Comparison of ENCODE assay signal across 13 cellular contexts in the genomic region with DNA sequence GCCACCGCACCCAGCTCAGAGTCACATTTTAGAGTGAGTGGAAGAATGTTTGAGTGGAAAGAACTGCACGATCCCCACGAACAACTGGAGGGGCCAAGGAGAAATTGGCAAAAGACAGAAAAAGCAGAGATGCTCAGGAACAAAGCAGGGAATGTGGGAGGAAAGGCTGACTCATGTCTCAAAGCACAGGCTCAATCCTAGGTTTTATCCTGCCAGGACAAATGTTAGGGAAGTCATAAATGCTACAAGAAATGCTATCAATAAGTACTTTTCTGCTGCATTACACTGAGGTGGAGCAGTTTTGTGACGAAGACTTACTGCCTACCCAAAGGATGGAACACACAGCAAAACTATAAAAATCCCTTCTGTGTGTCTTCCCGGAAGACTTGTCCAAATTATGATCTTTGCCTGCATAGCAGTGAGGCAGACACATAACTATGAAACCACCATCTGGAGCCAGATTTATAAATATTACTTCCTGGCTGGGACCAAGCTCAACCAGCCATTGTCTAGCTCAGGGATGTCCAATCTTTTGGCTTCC. TPM values are rescaled to one million over a fixed set of nuclear protein-coding genes. Genes with fewer than 3 reads are reported as not detected.
DNase-seq lines count a peak whose midpoint lies in the region; ATAC-seq and TF ChIP-seq lines count a peak whose summit lies in the region.
"Had no signal": no experiment of that assay in that cellular context is flagged by ENCODE, and none has a peak within 500 bp of the region (broad histone marks: within the 10 kb centered on the region; RNA-seq: fewer than 3 reads in every experiment).

No MANE protein-coding gene starts in this region.

- H3K4me3 ChIP-seq in BLaER1 treated with 17β-estradiol and CSF1 and Interleukin-3, amounts not matched to agents 10 nM and 100 nM = no peak overlapping the region
- no peak overlapping the region for H3K4me3 ChIP-seq in fibroblast of the aortic adventitia (ENCODE audit: low read depth, low read length)
- H3K4me3 ChIP-seq in psoas muscle = no peak overlapping the region

- H3K4me1 Mint-ChIP-seq in T-helper 17 cell = peaks cover 8% of the 10 kb centered on the region

- H3K36me3 Mint-ChIP-seq in T-helper 17 cell (ENCODE audit: low read depth) = peaks cover 5% of the 10 kb centered on the region

- intact Hi-C loops in psoas muscle (cut with DNase I) = no loop called here

- H4K20me1 ChIP-seq in BLaER1 treated with 17β-estradiol and CSF1 and Interleukin-3, amounts not matched to agents 10 nM and 100 nM = peaks cover 4 to 60% (median 28%) of the 10 kb centered on the region in 11 experiments; a peak in 16 of 22 replicates

- peak overlapping the region; percentile 8 to 69 (median 31); a peak in 17 of 22 replicates for H3K4me2 ChIP-seq in BLaER1 treated with 17β-estradiol and CSF1 and Interleukin-3, amounts not matched to agents 10 nM and 100 nM

- no peaks in the 10 kb centered on the region; a peak in 1 of 22 replicates for H3K9me3 ChIP-seq in BLaER1 treated with 17β-estradiol and CSF1 and Interleukin-3, amounts not matched to agents 10 nM and 100 nM (replicated peaks in 1 of 11)
- no peaks in the 10 kb centered on the region for H3K9me3 ChIP-seq in T-helper 17 cell (ENCODE audit: control insufficient read depth, low read length, poor library complexity, severe bottlenecking)
- H3K9me3 ChIP-seq in psoas muscle = no peaks in the 10 kb centered on the region

- WGBS in psoas muscle, 3 donors = 25 to 41% (median 26%) methylated on average over 5 of the region's 5 CpGs

- peak overlapping the region; percentile 19 for H3K27ac Mint-ChIP-seq in T-helper 17 cell
- H3K27ac Mint-ChIP-seq: activated T-cell treated with anti-CD3 and anti-CD28 coated beads, Interleukin-2, amount 50 U/mL, for 72 hours had no signal

- no peaks in the 10 kb centered on the region for H3K27me3 ChIP-seq in BLaER1 treated with 17β-estradiol and CSF1 and Interleukin-3, amounts not matched to agents 10 nM and 100 nM
- no peaks in the 10 kb centered on the region for H3K27me3 ChIP-seq in psoas muscle (ENCODE audit: insufficient read depth in 3 of 3, low read length in 2 of 3)

- H3K27me3 Mint-ChIP-seq in T-helper 17 cell = no peaks in the 10 kb centered on the region
- H3K27me3 Mint-ChIP-seq: CD4-positive, alpha-beta memory T cell; IgD-negative memory B cell had no signal

- peak overlapping the region in 1 of 11 experiments; percentile 1; a peak in 1 of 22 replicates for H3K27ac ChIP-seq in BLaER1 treated with 17β-estradiol and CSF1 and Interleukin-3, amounts not matched to agents 10 nM and 100 nM
- H3K27ac ChIP-seq in psoas muscle = peak overlapping the region; percentile 26

- DNase-seq in T-helper 17 cell (no peak), fibroblast of the aortic adventitia (ENCODE audit: low read depth) (peak; percentile 85), psoas muscle (no peak), NCI-H2171 (lab: John Stamatoyannopoulos, UW) (no peak), GM20000 (ENCODE audit: low spot score) (no peak)
- DNase-seq: activated T-cell treated with anti-CD3 and anti-CD28 coated beads, Interleukin-2, amount 50 U/mL, for 72 hours; CD4-positive, alpha-beta memory T cell had no signal

- ATAC-seq in T-helper 17 cell = no peak
- ATAC-seq in psoas muscle = peak in 3 of 4 donors; percentile 53 to 66 (median 64)
- no peak for ATAC-seq in HG03457 (IDR thresholded peaks at IDR 0.05; ENCODE audit: unreplicated experiment)
- no peak for ATAC-seq in GM21717 (IDR thresholded peaks at IDR 0.05; ENCODE audit: unreplicated experiment)
- ATAC-seq: activated T-cell treated with anti-CD3 and anti-CD28 coated beads, Interleukin-2, amount 50 U/mL, for 72 hours; Panc1 had no signal

- TF ChIP-seq CTCF in fibroblast of the aortic adventitia (IDR thresholded peaks at IDR 0.05; ENCODE audit: insufficient read depth, low read length) (no peak), psoas muscle (IDR thresholded peaks at IDR 0.05) (no peak), GM20000 (IDR thresholded peaks at IDR 0.05; ENCODE audit: extremely low read depth, missing control alignments) (no peak)

- H3K36me3 ChIP-seq in BLaER1 treated with 17β-estradiol and CSF1 and Interleukin-3, amounts not matched to agents 10 nM and 100 nM = peaks cover 78 to 96% (median 89%) of the 10 kb centered on the region in 11 experiments
- H3K36me3 ChIP-seq in psoas muscle (ENCODE audit: insufficient read depth in 1 of 2, low read depth in 1 of 2) = peaks cover 0 to 9% of the 10 kb centered on the region in 2 donors

- H3K9ac ChIP-seq in BLaER1 treated with 17β-estradiol and CSF1 and Interleukin-3, amounts not matched to agents 10 nM and 100 nM = no peak overlapping the region

- H3K4me1 ChIP-seq in BLaER1 treated with 17β-estradiol and CSF1 and Interleukin-3, amounts not matched to agents 10 nM and 100 nM = peaks cover 8 to 49% (median 44%) of the 10 kb centered on the region in 10 experiments
- peaks cover 17% of the 10 kb centered on the region for H3K4me1 ChIP-seq in psoas muscle

- H3K4me3 Mint-ChIP-seq in T-helper 17 cell = no peak overlapping the region
- H3K4me3 Mint-ChIP-seq: activated T-cell treated with anti-CD3 and anti-CD28 coated beads, Interleukin-2, amount 50 U/mL, for 72 hours; CD4-positive, alpha-beta memory T cell; neural crest cell had no signal

RNA-seq across cellular contexts. Expression of a gene that starts 26.7 kb away (rescaled TPM):
- total RNA-seq in T-helper 17 cell = 10 to 100 TPM; 62.2 to 71.6 TPM
- 33.4 and 62.8 TPM in 2 replicates for total RNA-seq in fibroblast of the aortic adventitia (ENCODE audit: low replicate concordance)
- total RNA-seq in psoas muscle = 10 to 100 TPM; 24.3 to 47.7 (median 39.5) TPM
- polyA plus RNA-seq in psoas muscle = 10 to 100 TPM in 2 of 3 donors, 1 to 10 TPM in 1; 7.3 to 17.3 (median 11.5) TPM

Comparison
In these comparisons a context has a peak if more than half of its experiments do, and no peak if none do; other contexts are left out.
1. ATAC-seq: peak in psoas muscle (3 of 4); none in T-helper 17 cell (single experiment), HG03457 (single experiment) and GM21717 (single experiment).